In genomic region chr2:119292226-119292625, GRCh38 we compare ENCODE assay signal across 16 cellular contexts.
DNase-seq lines count a peak whose midpoint lies in the region; ATAC-seq, FAIRE-seq and TF ChIP-seq lines count a peak whose summit lies in the region.
"Had no signal": no experiment of that assay in that cellular context is flagged by ENCODE, and none has a peak within 500 bp of the region (broad histone marks: within the 10 kb centered on the region; RNA-seq: fewer than 3 reads in every experiment).

No MANE protein-coding gene starts in this region.

- peak; percentile 89 for FAIRE-seq in HepG2 (lab: Jason Lieb, UNC)

- H3K79me2 ChIP-seq in HepG2 (ENCODE audit: insufficient read depth, low read length) (no peaks in the 10 kb centered on the region), smooth muscle cell (ENCODE audit: low read depth) (no peaks in the 10 kb centered on the region)

- TF ChIP-seq RAD21 in HepG2 (CRISPR knock-in tag; IDR thresholded peaks at IDR 0.05) = no peak

- TF ChIP-seq EP300 in HepG2 (IDR thresholded peaks at IDR 0.05; ENCODE audit: low read depth in 2 of 2, low read length in 2 of 2) = no peak
- TF ChIP-seq EP300 in HepG2 (CRISPR knock-in tag; IDR thresholded peaks at IDR 0.05; ENCODE audit: borderline replicate concordance) = no peak

- in situ Hi-C loops in HepG2 (cut with HindIII; ENCODE audit: extremely low pct_ligation_motif_present, low pct_unique_long_range_greater_than_20kb) = no loop called here

- DNase-seq in AG08395 (ENCODE audit: low spot score) (peak; percentile 48), astrocyte of the hippocampus (ENCODE audit: low read depth, low spot score) (peak; percentile 77), HepG2 (ENCODE audit: low spot score) (peak; percentile 35), NCI-H748 treated with DMSO at 0.1 percent for 48 hours (lab: John Stamatoyannopoulos, UW) (no peak), smooth muscle cell (lab: John Stamatoyannopoulos, UW; ENCODE audit: unreplicated experiment) (no peak)
- DNase-seq in activated naive CD4-positive, alpha-beta T cell treated with Interleukin-2 at 50 U/mL for 16 hours = no peak
- DNase-seq: activated CD4-positive, CD25-positive, alpha-beta regulatory T cell; activated effector memory CD4-positive, alpha-beta T cell treated with Interleukin-2 at 50 U/mL for 16 hours; GM23248; mesendoderm; NCI-H446; transverse colon had no signal

- WGBS in HepG2 (ENCODE audit: low lambda C conversion rate) = 3% methylated on average over 8 of the region's 8 CpGs
- WGBS in smooth muscle cell (ENCODE audit: low lambda C conversion rate) = 69% methylated on average over 8 of the region's 8 CpGs

- ATAC-seq in HG02973 (IDR thresholded peaks at IDR 0.05; ENCODE audit: unreplicated experiment) (peak; percentile 61), HepG2 (peak; percentile 81), esophagus mucosa (no peak)

- H3F3A ChIP-seq in smooth muscle cell (ENCODE audit: low read depth) = no peaks in the 10 kb centered on the region

- H3K9me3 ChIP-seq in HepG2 (ENCODE audit: low read length) (no peaks in the 10 kb centered on the region), smooth muscle cell (replicated peaks; ENCODE audit: low read depth) (no peaks in the 10 kb centered on the region)
- H3K9me3 ChIP-seq: right atrium auricular region, SJCRH30, transverse colon had no signal

- H3K4me3 ChIP-seq in HepG2 (replicated peaks in 1 of 3; ENCODE audit: insufficient read depth in 1 of 3, low read depth in 2 of 3, low read length in 3 of 3) (peak overlapping the region in 1 of 3 experiments; percentile 0; a peak in 1 of 6 replicates), smooth muscle cell (no peak overlapping the region)
- H3K4me3 ChIP-seq: GM23248, right atrium auricular region, SJCRH30, transverse colon had no signal

- POLR2A ChIA-PET in HepG2 (lab: Yijun Ruan, JAX) = interaction anchor here (1.3 to 1.5 kb wide), 3 partner anchors 68 to 386 kb away, joined by 3 to 4 read pairs (median 4); partner anchors contain the start of genes C2orf76, DBI, STEAP3 and TMEM177

- no peak for TF ChIP-seq POLR2A in HepG2 (IDR thresholded peaks at IDR 0.05; ENCODE audit: insufficient read depth in 1 of 2, low read depth in 2 of 2, low read length in 2 of 2)

- H4K20me1 ChIP-seq in HepG2 (ENCODE audit: insufficient read depth, low read length) (no peaks in the 10 kb centered on the region), smooth muscle cell (ENCODE audit: low read depth) (no peaks in the 10 kb centered on the region)

- no peak overlapping the region for H3K9ac ChIP-seq in HepG2 (ENCODE audit: insufficient read depth, low read depth, low read length)
- H3K9ac ChIP-seq in smooth muscle cell (ENCODE audit: low read depth) = no peak overlapping the region
- H3K9ac ChIP-seq: GM23248 had no signal

- H3K4me1 ChIP-seq in HepG2 (ENCODE audit: insufficient read depth, low read length) = peaks cover 27% of the 10 kb centered on the region
- H3K4me1 ChIP-seq in smooth muscle cell (ENCODE audit: low read depth) = no peaks in the 10 kb centered on the region
- H3K4me1 ChIP-seq: SJCRH30 had no signal

- H3K27me3 ChIP-seq in HepG2 (ENCODE audit: control insufficient read depth in 1 of 2, insufficient read depth in 2 of 2, low read length in 2 of 2) (no peaks in the 10 kb centered on the region; a peak in 2 of 5 replicates), smooth muscle cell (ENCODE audit: low read depth) (no peaks in the 10 kb centered on the region)
- H3K27me3 ChIP-seq: right atrium auricular region, transverse colon had no signal

- 0 out of 2 replicates have a peak, but pooled peaks have one; percentile 31 for TF ChIP-seq CTCF in HepG2 (CRISPR knock-in tag; IDR thresholded peaks at IDR 0.05)
- no peak for TF ChIP-seq CTCF in smooth muscle cell (IDR thresholded peaks at IDR 0.05; ENCODE audit: borderline replicate concordance, insufficient read depth, poor library complexity, severe bottlenecking)

- H2AFZ ChIP-seq in HepG2 (ENCODE audit: low read length) (no peak overlapping the region), smooth muscle cell (ENCODE audit: low read depth) (no peak overlapping the region)
- H2AFZ ChIP-seq: GM23248 had no signal

- BruUV-seq in HepG2 (replicated peaks; lab: Mats Ljungman, UMichigan) = no TSS peak

- CTCF ChIA-PET in HepG2 (lab: Yijun Ruan, JAX; ENCODE audit: low intra/inter-chr PET ratio, low total read pairs) = interaction anchor here (1.8 to 1.9 kb wide), 2 partner anchors 73 to 281 kb away, joined by 7 to 15 read pairs; no protein-coding TSS in a partner anchor

- no peak overlapping the region for H3K27ac ChIP-seq in HepG2 (ENCODE audit: extremely low read length, insufficient read depth, low read length)
- H3K27ac ChIP-seq in smooth muscle cell (ENCODE audit: low read depth) = no peak overlapping the region
- H3K27ac ChIP-seq: GM23248, right atrium auricular region, SJCRH30, transverse colon had no signal

- peak overlapping the region; percentile 66 for H3K4me2 ChIP-seq in HepG2 (ENCODE audit: low read depth, low read length)
- H3K4me2 ChIP-seq in smooth muscle cell = no peak overlapping the region

- H3K36me3 ChIP-seq in HepG2 (replicated peaks in 1 of 2; ENCODE audit: control insufficient read depth in 1 of 2, insufficient read depth in 2 of 2, low read length in 2 of 2) = no peaks in the 10 kb centered on the region
- no peaks in the 10 kb centered on the region for H3K36me3 ChIP-seq in smooth muscle cell (ENCODE audit: low read depth)
- H3K36me3 ChIP-seq: right atrium auricular region, SJCRH30, transverse colon had no signal

- intact Hi-C loops in HepG2 (cut with micrococcal nuclease; ENCODE audit: unreplicated experiment) = loop anchor here (5.0 kb wide), 2 partner anchors 75 to 265 kb away; partner anchors contain the start of genes C2orf76 and DBI

TF ChIP-seq in HepG2, 621 proteins besides CTCF, POLR2A, EP300 and RAD21 (continues in another document):
- peak; percentile 9 to 26; a peak in 2 of 4 replicates for TF ChIP-seq MAFK (conservative IDR thresholded peaks at IDR 0.05 in 1 of 2, IDR thresholded peaks at IDR 0.05 in 1 of 2; ENCODE audit: low read length in 2 of 2)
- no peak for TF ChIP-seq TCF7 (IDR thresholded peaks at IDR 0.05; ENCODE audit: low read depth)
- TF ChIP-seq POLR2AphosphoS5 (IDR thresholded peaks at IDR 0.05; ENCODE audit: low read depth, low read length) = no peak
- TF ChIP-seq ZNF224 (CRISPR knock-in tag; IDR thresholded peaks at IDR 0.05) = no peak
- no peak for TF ChIP-seq ZNF704 (CRISPR knock-in tag; IDR thresholded peaks at IDR 0.05; ENCODE audit: borderline replicate concordance)
- TF ChIP-seq ZBTB38 (CRISPR knock-in tag; IDR thresholded peaks at IDR 0.05) = no peak
- TF ChIP-seq HNRNPL (IDR thresholded peaks at IDR 0.05; ENCODE audit: low read depth, low read length) = no peak
- TF ChIP-seq ZBTB4 (CRISPR knock-in tag; IDR thresholded peaks at IDR 0.05; ENCODE audit: borderline replicate concordance) = no peak
- peak; percentile 29; the same call in 1 of the 2 replicates for TF ChIP-seq ATF1 (CRISPR knock-in tag; IDR thresholded peaks at IDR 0.05)
- no peak for TF ChIP-seq XBP1 (CRISPR knock-in tag; IDR thresholded peaks at IDR 0.05)
- no peak for TF ChIP-seq SMAD1 (CRISPR knock-in tag; IDR thresholded peaks at IDR 0.05; ENCODE audit: borderline replicate concordance, low read depth)
- no peak for TF ChIP-seq ZBTB46 (CRISPR knock-in tag; IDR thresholded peaks at IDR 0.05; ENCODE audit: borderline replicate concordance)
- no peak for TF ChIP-seq ZNF839 (CRISPR knock-in tag; IDR thresholded peaks at IDR 0.05; ENCODE audit: borderline replicate concordance)

Comparison
In these comparisons a context has a peak if more than half of its experiments do, and no peak if none do; other contexts are left out.
1. DNase-seq: peak in AG08395 (single experiment), astrocyte of the hippocampus (single experiment) and HepG2 (single experiment); none in activated naive CD4-positive, alpha-beta T cell treated with Interleukin-2 at 50 U/mL for 16 hours (single experiment), NCI-H748 treated with DMSO at 0.1 percent for 48 hours (single experiment) and smooth muscle cell (single experiment).